ENCODE assay signal across 1 cellular context in genomic region chr12:16187684-16188083, GRCh38.
TF ChIP-seq lines count a peak whose summit lies in the region.

No MANE protein-coding gene starts in this region.

TF ChIP-seq in GM23338, 12 proteins besides CTCF, POLR2A, EP300 and RAD21 (continued from another document):
- TF ChIP-seq ZNF462 (CRISPR knock-in tag; IDR thresholded peaks at IDR 0.05) (no peak), ZNF114 (CRISPR knock-in tag; IDR thresholded peaks at IDR 0.05) (no peak)
TF ChIP-seq in GM23338: peak in this region for 0.
